ENCODE assay signal across 13 cellular contexts in the genomic region with DNA sequence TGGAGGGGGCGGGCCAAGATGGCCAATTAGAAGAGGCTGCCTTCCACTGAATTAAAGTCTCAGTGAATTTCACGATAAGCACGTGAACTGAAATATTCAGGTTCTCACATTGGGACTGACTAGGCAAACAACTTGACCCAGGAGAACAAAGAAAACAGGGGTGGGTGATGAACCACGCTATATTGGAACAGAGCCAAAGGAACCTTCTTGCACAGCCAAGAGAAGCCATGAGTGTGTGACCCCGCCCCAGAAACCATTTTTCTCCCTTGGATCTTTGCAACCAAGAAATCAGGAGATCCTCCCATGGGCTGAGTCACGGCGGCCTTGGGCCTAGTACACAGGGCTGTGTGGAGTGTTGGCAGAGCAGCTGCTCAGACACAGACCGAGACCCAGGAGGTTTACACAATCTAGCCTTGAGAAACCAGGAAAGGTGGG. TPM values are rescaled to one million over a fixed set of nuclear protein-coding genes. Genes with fewer than 3 reads are reported as not detected.
A peak's percentile ranks its signal among the peaks of the same experiment; 100 is the strongest.
DNase-seq lines count a peak whose midpoint lies in the region; TF ChIP-seq lines count a peak whose summit lies in the region.
"Had no signal": no experiment of that assay in that cellular context is flagged by ENCODE, and none has a peak within 500 bp of the region (broad histone marks: within the 10 kb centered on the region; RNA-seq: fewer than 3 reads in every experiment).

No MANE protein-coding gene starts in this region.

- H3K4me2 ChIP-seq in parathyroid adenoma (ENCODE audit: low read length) = no peak overlapping the region

- DNase-seq in HT-29 (ENCODE audit: low spot score) (peak; percentile 57), NCI-H82 (lab: John Stamatoyannopoulos, UW) (peak; percentile 19), fibroblast of pulmonary artery (ENCODE audit: low read depth) (peak; percentile 64), retina (no peak), NCI-H2081 (lab: John Stamatoyannopoulos, UW) (no peak), pons (ENCODE audit: low spot score) (no peak), activated gamma-delta T cell (lab: John Stamatoyannopoulos, UW) (no peak)
- DNase-seq: activated CD4-positive, alpha-beta T cell treated with anti-CD3 and anti-CD28 coated beads for 48 hours; CD8-positive, alpha-beta T cell; NCI-H1048; sigmoid colon had no signal

- H3K9me3 ChIP-seq in parathyroid adenoma (ENCODE audit: control insufficient read depth, low read length) = no peaks in the 10 kb centered on the region

- H3K36me3 ChIP-seq in parathyroid adenoma (ENCODE audit: control insufficient read depth, insufficient read depth, low read length) = no peaks in the 10 kb centered on the region
- H3K36me3 ChIP-seq: sigmoid colon had no signal

- peak overlapping the region; percentile 65 for H3K27ac ChIP-seq in parathyroid adenoma

- TF ChIP-seq CTCF in fibroblast of pulmonary artery (IDR thresholded peaks at IDR 0.05; ENCODE audit: low read length, missing control alignments) (no peak), parathyroid adenoma (IDR thresholded peaks at IDR 0.05) (no peak)

- H3K27me3 ChIP-seq in parathyroid adenoma (ENCODE audit: control insufficient read depth, insufficient read depth, low read length) = no peaks in the 10 kb centered on the region

- no peak overlapping the region for H3K9ac ChIP-seq in parathyroid adenoma

- no peak overlapping the region for H2AFZ ChIP-seq in parathyroid adenoma

- H3K4me3 ChIP-seq in fibroblast of pulmonary artery (replicated peaks; ENCODE audit: low read depth, low read length) (no peak overlapping the region), parathyroid adenoma (ENCODE audit: low read depth, low read length) (no peak overlapping the region)
- H3K4me3 ChIP-seq: sigmoid colon had no signal

- H3K79me2 ChIP-seq in parathyroid adenoma = no peaks in the 10 kb centered on the region

- no peaks in the 10 kb centered on the region for H3K4me1 ChIP-seq in parathyroid adenoma
- H3K4me1 ChIP-seq: sigmoid colon had no signal

RNA-seq across cellular contexts. Expression of a gene that starts 36.8 kb away (rescaled TPM):
- total RNA-seq in HT-29 (2014; rRNA removed; shearing (Covaris generic)) = not detected in 2 replicates
- total RNA-seq: CD8-positive, alpha-beta T cell; sigmoid colon; temporal lobe had no signal

RNA-seq across cellular contexts. Expression of a gene that starts 40.1 kb away (rescaled TPM):
- 68.8 and 77.9 TPM in 2 replicates for total RNA-seq in HT-29 (2014; rRNA removed; shearing (Covaris generic))

RNA-seq across cellular contexts. Expression of a gene that starts 52.6 kb away (rescaled TPM):
- total RNA-seq in HT-29 (2014; rRNA removed; shearing (Covaris generic)) = 1.2 and 2.9 TPM in 2 replicates

Comparison
In these comparisons a context has a peak if more than half of its experiments do, and no peak if none do; other contexts are left out.
1. DNase-seq: peak in HT-29 (single experiment), NCI-H82 (single experiment) and fibroblast of pulmonary artery (single experiment); none in retina (single experiment), NCI-H2081 (0 of 2), pons (single experiment) and activated gamma-delta T cell (single experiment).